Comparison of ENCODE assay signal across 9 cellular contexts in genomic region chr12:104669851-104670337, GRCh38.
DNase-seq lines count a peak whose midpoint lies in the region; ATAC-seq, FAIRE-seq and TF ChIP-seq lines count a peak whose summit lies in the region.
"Had no signal": no experiment of that assay in that cellular context is flagged by ENCODE, and none has a peak within 500 bp of the region (broad histone marks: within the 10 kb centered on the region; RNA-seq: fewer than 3 reads in every experiment).

No MANE protein-coding gene starts in this region.

- peak overlapping the region; percentile 92 for H3K27ac Mint-ChIP-seq in activated B cell treated with CpG ODN at 0.5 μM for 24 hours

- WGBS in right cardiac atrium = 55% methylated on average over 6 of the region's 6 CpGs

- H3K27ac ChIP-seq in right cardiac atrium (ENCODE audit: low read length) = peak overlapping the region; percentile 82
- H3K27ac ChIP-seq: 22Rv1 had no signal

- ATAC-seq in HG03175 (IDR thresholded peaks at IDR 0.05; ENCODE audit: unreplicated experiment) (peak; percentile 54), activated B cell treated with CpG ODN at 0.5 μM for 24 hours (ENCODE audit: low read depth) (peak; percentile 45), right cardiac atrium (no peak)

- no peaks in the 10 kb centered on the region for H3K9me3 Mint-ChIP-seq in activated B cell treated with CpG ODN at 0.5 μM for 24 hours

- CTCF ChIA-PET in activated B cell treated with CpG ODN at 0.5 μM for 24 hours (lab: Charles Lee) = interaction anchor here (0.6 to 1.3 kb wide), 3 partner anchors 27 to 288 kb away, joined by 3 to 6 read pairs (median 3); no protein-coding TSS in a partner anchor

- FAIRE-seq in HTR-8/SVneo (lab: Jason Lieb, UNC) = no peak

- peaks cover 32% of the 10 kb centered on the region for H3K4me1 ChIP-seq in right cardiac atrium (ENCODE audit: control insufficient read depth, insufficient read depth, low read length)

- H3K4me1 Mint-ChIP-seq in activated B cell treated with CpG ODN at 0.5 μM for 24 hours = peaks cover 71% of the 10 kb centered on the region

- H3K4me3 Mint-ChIP-seq in activated B cell treated with CpG ODN at 0.5 μM for 24 hours = peak overlapping the region; percentile 13

- POLR2A ChIA-PET in activated B cell treated with CpG ODN at 0.5 μM for 24 hours (lab: Charles Lee) = interaction anchor here (0.9 to 3.5 kb wide), 7 partner anchors 13 to 438 kb away, joined by 3 to 19 read pairs (median 4); partner anchors contain the start of gene CHST11

- H3K27me3 ChIP-seq in right cardiac atrium (ENCODE audit: control insufficient read depth, insufficient read depth) = no peaks in the 10 kb centered on the region

- intact Hi-C loops in activated B cell treated with CpG ODN at 0.5 μM for 24 hours (cut with micrococcal nuclease) (loop anchor here (2.0 to 10.0 kb wide), 3 partner anchors 287 to 385 kb away; partner anchors contain the start of gene SLC41A2), right cardiac atrium (cut with DNase I) (loop anchor here in 1 of 4 donors (5.0 to 10.0 kb wide), 2 partner anchors 205 to 213 kb away; partner anchors contain the start of gene CHST11)

- peaks cover 8% of the 10 kb centered on the region for H3K36me3 Mint-ChIP-seq in activated B cell treated with CpG ODN at 0.5 μM for 24 hours (ENCODE audit: low read depth)

- TF ChIP-seq CTCF in activated B cell treated with CpG ODN at 0.5 μM for 24 hours (IDR thresholded peaks at IDR 0.05) = no peak

- H3K27me3 Mint-ChIP-seq in activated B cell treated with CpG ODN at 0.5 μM for 24 hours = no peaks in the 10 kb centered on the region

- peak; percentile 54 for DNase-seq in DMS 273 (lab: John Stamatoyannopoulos, UW; ENCODE audit: unreplicated experiment)
- no peak for DNase-seq in DMS 273 treated with DMSO at 0.1 percent for 48 hours (lab: John Stamatoyannopoulos, UW)
- peak; percentile 32 for DNase-seq in activated B cell treated with CpG ODN at 0.5 μM for 24 hours
- peak; percentile 43 to 86 (median 74) for DNase-seq in right cardiac atrium
- no peak for DNase-seq in SW480 (ENCODE audit: low spot score)
- DNase-seq in NCI-H128 (lab: John Stamatoyannopoulos, UW; ENCODE audit: unreplicated experiment) = no peak
- no peak for DNase-seq in HTR-8/SVneo (ENCODE audit: insufficient read length, low spot score)

- no peak overlapping the region for H3K4me3 ChIP-seq in right cardiac atrium (ENCODE audit: low read length)

- no peaks in the 10 kb centered on the region for H3K9me3 ChIP-seq in right cardiac atrium (ENCODE audit: control insufficient read depth, low read length)

Comparison
In these comparisons a context has a peak if more than half of its experiments do, and no peak if none do; other contexts are left out.
1. DNase-seq: peak in DMS 273 (single experiment), activated B cell treated with CpG ODN at 0.5 μM for 24 hours (single experiment) and right cardiac atrium (3 of 3); none in DMS 273 treated with DMSO at 0.1 percent for 48 hours (single experiment), SW480 (single experiment), NCI-H128 (single experiment) and HTR-8/SVneo (single experiment).
2. ATAC-seq: peak in HG03175 (single experiment) and activated B cell treated with CpG ODN at 0.5 μM for 24 hours (single experiment); none in right cardiac atrium (0 of 2).